16 cellular contexts compared by ENCODE assay signal in genomic region chr13:50846861-50847475, GRCh38. TPM values are rescaled to one million over a fixed set of nuclear protein-coding genes. Genes with fewer than 3 reads are reported as not detected.
DNase-seq lines count a peak whose midpoint lies in the region; ATAC-seq, FAIRE-seq and TF ChIP-seq lines count a peak whose summit lies in the region.
"Had no signal": no experiment of that assay in that cellular context is flagged by ENCODE, and none has a peak within 500 bp of the region (broad histone marks: within the 10 kb centered on the region; RNA-seq: fewer than 3 reads in every experiment).

No MANE protein-coding gene starts in this region.

- H3K27ac ChIP-seq in BLaER1 (no peak overlapping the region), DOHH2 (ENCODE audit: low read depth, low read length) (no peak overlapping the region), GM12878 (ENCODE audit: control insufficient read depth, insufficient read depth) (no peak overlapping the region)
- H3K27ac ChIP-seq: PC-9 had no signal

- no peaks in the 10 kb centered on the region for H3K79me2 ChIP-seq in DOHH2 (ENCODE audit: control insufficient read depth, low read length)
- no peaks in the 10 kb centered on the region for H3K79me2 ChIP-seq in GM12878 (ENCODE audit: control insufficient read depth, insufficient read depth, low read length)

- DNase-seq in NAMALWA (ENCODE audit: low spot score): peak; percentile 8
- DNase-seq in GM12878 (ENCODE audit: low read depth, low spot score): no peak
- DNase-seq in MG63: no peak
- no peak for DNase-seq in HEK293T (ENCODE audit: extremely low spot score)
- DNase-seq: CD8-positive, alpha-beta memory T cell; Kasumi-1; NCI-H146; NCI-H2081 treated with DMSO at 0.1 percent for 48 hours; NCI-H526; PC-9 had no signal

- H3K9ac ChIP-seq in BLaER1 (no peak overlapping the region), GM12878 (ENCODE audit: control insufficient read depth, insufficient read depth, low read length) (no peak overlapping the region)

- H3K9me3 ChIP-seq in BLaER1 (peaks cover 21% of the 10 kb centered on the region), DOHH2 (ENCODE audit: control insufficient read depth, insufficient read depth, low read length) (no peaks in the 10 kb centered on the region; the same call in 1 of the 2 replicates), GM12878 (replicated peaks; ENCODE audit: control insufficient read depth, insufficient read depth, low read length) (no peaks in the 10 kb centered on the region; the same call in 2 of the 3 replicates), MG63 (no peaks in the 10 kb centered on the region)

- no peaks in the 10 kb centered on the region for H4K20me1 ChIP-seq in BLaER1
- H4K20me1 ChIP-seq in DOHH2 (ENCODE audit: control insufficient read depth, insufficient read depth, low read depth, low read length): no peaks in the 10 kb centered on the region
- no peaks in the 10 kb centered on the region for H4K20me1 ChIP-seq in GM12878 (ENCODE audit: control insufficient read depth, insufficient read depth)

- no peak for TF ChIP-seq EP300 in GM12878 (IDR thresholded peaks at IDR 0.05; ENCODE audit: borderline replicate concordance in 1 of 2, control insufficient read depth in 1 of 2, low read depth in 2 of 2, low read length in 2 of 2)

- H3K4me3 ChIP-seq in BLaER1: no peak overlapping the region
- H3K4me3 ChIP-seq in DOHH2 (ENCODE audit: low read length): peak overlapping the region; percentile 10; the same call in 1 of the 2 replicates
- no peak overlapping the region for H3K4me3 ChIP-seq in GM12878
- no peak overlapping the region for H3K4me3 ChIP-seq in MG63
- H3K4me3 ChIP-seq: PC-9 had no signal

- no peaks in the 10 kb centered on the region for H3K27me3 ChIP-seq in BLaER1
- H3K27me3 ChIP-seq in DOHH2 (ENCODE audit: control insufficient read depth, low read length): no peaks in the 10 kb centered on the region
- no peaks in the 10 kb centered on the region for H3K27me3 ChIP-seq in GM12878 (replicated peaks in 1 of 2; ENCODE audit: control insufficient read depth in 2 of 2, insufficient read depth in 2 of 2, low read length in 1 of 2)
- no peaks in the 10 kb centered on the region for H3K27me3 ChIP-seq in MG63

- ATAC-seq in GM12878 (no peak), HG02678 (IDR thresholded peaks at IDR 0.05; ENCODE audit: unreplicated experiment) (no peak), GM18873 (IDR thresholded peaks at IDR 0.05; ENCODE audit: low FRiP score, unreplicated experiment) (no peak)

- no peak for FAIRE-seq in GM12878 (lab: Jason Lieb, UNC)
- FAIRE-seq: G401.6, H54 had no signal

- no peaks in the 10 kb centered on the region for H3F3A ChIP-seq in DOHH2 (ENCODE audit: control insufficient read depth, insufficient read depth)

- 30% methylated on average over 5 of the region's 5 CpGs for WGBS in GM12878 (ENCODE audit: insufficient coverage, insufficient replicate concordance, low lambda C conversion rate, missing lambda C conversion rate)

- SMC1A ChIA-PET in GM12878 (lab: Charles Lee; ENCODE audit: uncharacterized antibody, unreplicated experiment): interaction anchor here (0.5 to 0.9 kb wide), 2 partner anchors 18 to 1108 kb away, joined by 3 read pairs; no protein-coding TSS in a partner anchor

- in situ Hi-C loops in GM12878 (cut with MboI): no loop called here

- no TSS peak for BruUV-seq in GM12878 (replicated peaks; lab: Mats Ljungman, UMichigan)

- H3K4me1 ChIP-seq in BLaER1: peaks cover 12% of the 10 kb centered on the region
- peaks cover 18% of the 10 kb centered on the region for H3K4me1 ChIP-seq in DOHH2 (ENCODE audit: control insufficient read depth, low read length)
- peaks cover 9% of the 10 kb centered on the region for H3K4me1 ChIP-seq in GM12878 (ENCODE audit: control insufficient read depth, insufficient read depth, low read length)

- intact Hi-C loops in GM12878 (cut with micrococcal nuclease; ENCODE audit: unreplicated experiment): loop anchor here (5.0 kb wide), 1 partner anchor 1195 kb away; no protein-coding TSS in a partner anchor

- peaks cover 16% of the 10 kb centered on the region for H3K36me3 ChIP-seq in BLaER1
- no peaks in the 10 kb centered on the region for H3K36me3 ChIP-seq in DOHH2 (ENCODE audit: control insufficient read depth, low read length)
- no peaks in the 10 kb centered on the region for H3K36me3 ChIP-seq in GM12878 (ENCODE audit: control insufficient read depth in 2 of 2, insufficient read depth in 2 of 2, low read length in 1 of 2)
- H3K36me3 ChIP-seq in MG63: no peaks in the 10 kb centered on the region

- H2AFZ ChIP-seq in GM12878 (ENCODE audit: control insufficient read depth, low read depth, low read length): peak overlapping the region; percentile 39
- H2AFZ ChIP-seq: PC-9 had no signal

- no peak for TF ChIP-seq CTCF in DOHH2 (IDR thresholded peaks at IDR 0.05; ENCODE audit: low read depth, low read length, poor library complexity, severe bottlenecking)
- TF ChIP-seq CTCF in GM12878 (IDR thresholded peaks at IDR 0.05 in 2 of 3, conservative IDR thresholded peaks at IDR 0.05 in 1 of 3; ENCODE audit: control insufficient read depth in 2 of 3, extremely low read depth in 1 of 3, insufficient read depth in 1 of 3, low read depth in 3 of 3, low read length in 3 of 3): no peak

- POLR2A ChIA-PET in GM12878 (lab: Charles Lee): no interaction called here
- POLR2A ChIA-PET in HEK293T (lab: Yijun Ruan, JAX): no interaction called here

- H3K4me2 ChIP-seq in BLaER1: peak overlapping the region; percentile 26; the same call in 1 of the 2 replicates
- peak overlapping the region; percentile 52 for H3K4me2 ChIP-seq in DOHH2 (ENCODE audit: low read length)
- peak overlapping the region; percentile 67 for H3K4me2 ChIP-seq in GM12878 (ENCODE audit: control insufficient read depth, insufficient read depth)
- H3K4me2 ChIP-seq: PC-9 had no signal

- CTCF ChIA-PET in GM12878 (lab: Yijun Ruan, JAX) (no interaction called here), HEK293T (lab: Yijun Ruan, JAX) (no interaction called here)

- no peak for TF ChIP-seq POLR2A in GM12878 (IDR thresholded peaks at IDR 0.05; ENCODE audit: low read depth, low read length)

- RAD21 ChIA-PET in GM12878 (lab: Charles Lee; ENCODE audit: unreplicated experiment): no interaction called here

- H3K9me2 ChIP-seq in DOHH2 (replicated peaks; ENCODE audit: control insufficient read depth, low read length): no peaks in the 10 kb centered on the region

- no peak for TF ChIP-seq RAD21 in GM12878 (IDR thresholded peaks at IDR 0.05; ENCODE audit: insufficient read depth, low read depth, low read length)

TF ChIP-seq in GM12878, 131 proteins besides CTCF, POLR2A, EP300 and RAD21 (continues in another document):
- no peak for TF ChIP-seq HDAC6 (IDR thresholded peaks at IDR 0.05; ENCODE audit: unreplicated experiment)

TF ChIP-seq in HEK293T, 16 proteins besides CTCF, POLR2A, EP300 and RAD21:
- no peak for TF ChIP-seq ZNF384 (IDR thresholded peaks at IDR 0.05)
- no peak for TF ChIP-seq HDGF (IDR thresholded peaks at IDR 0.05; ENCODE audit: borderline replicate concordance)
- no peak for TF ChIP-seq LEF1 (IDR thresholded peaks at IDR 0.05; ENCODE audit: borderline replicate concordance)
- no peak for TF ChIP-seq ARNT (IDR thresholded peaks at IDR 0.05)
- TF ChIP-seq FOXM1 (IDR thresholded peaks at IDR 0.05; ENCODE audit: borderline replicate concordance): no peak
- no peak for TF ChIP-seq L3MBTL2 (conservative IDR thresholded peaks at IDR 0.05)
- no peak for TF ChIP-seq ELF4 (IDR thresholded peaks at IDR 0.05)
- TF ChIP-seq NFRKB (IDR thresholded peaks at IDR 0.05): no peak
- no peak for TF ChIP-seq FOXK2 (IDR thresholded peaks at IDR 0.05)
- no peak for TF ChIP-seq FOXA1 (IDR thresholded peaks at IDR 0.05)
- no peak for TF ChIP-seq SP1 (IDR thresholded peaks at IDR 0.05)
- TF ChIP-seq CTBP1 (IDR thresholded peaks at IDR 0.05; ENCODE audit: borderline replicate concordance): no peak
- TF ChIP-seq SUZ12 (IDR thresholded peaks at IDR 0.05): no peak
- no peak for TF ChIP-seq PKNOX1 (IDR thresholded peaks at IDR 0.05)
- TF ChIP-seq TARDBP (IDR thresholded peaks at IDR 0.05): no peak
- no peak for TF ChIP-seq BHLHE40 (IDR thresholded peaks at IDR 0.05; ENCODE audit: borderline replicate concordance)

RNA-seq across cellular contexts. Expression of gene DLEU7, which starts 3.5 kb away (rescaled TPM):
- not detected in 2 replicates for total RNA-seq in GM12878 (2013; cell fraction: nucleolus; rRNA removed)
- not detected in 2 replicates for total RNA-seq in GM12878 (2014; rRNA removed)
- total RNA-seq in GM12878 (2014; rRNA removed; fragmentation: Illumina TruSeq; extraction: Trizol): not detected in 2 replicates
- not detected in 2 replicates for total RNA-seq in GM12878 (2021)
- not detected for polyA plus RNA-seq in GM12878 (2011; ENCODE audit: low read depth)
- not detected in 2 replicates for polyA plus RNA-seq in GM12878 (2011; rRNA removed)
- polyA plus RNA-seq in GM12878 (2011; cell fraction: cytosol; rRNA removed): not detected in 2 replicates
- not detected in 2 replicates for polyA plus RNA-seq in GM12878 (2011; cell fraction: nucleus; rRNA removed)
- not detected in 2 replicates for polyA plus RNA-seq in GM12878 (2012)
- not detected in 2 replicates for polyA plus RNA-seq in GM12878 (2014; fragmentation: Illumina TruSeq; extraction: Trizol)
- not detected for polyA plus RNA-seq in GM12878 (2014; fragmentation: Nextera tagmentation; extraction: Ambion mirVana)
- not detected in 2 replicates for polyA plus RNA-seq in GM12878 (2014; rRNA removed)
- polyA plus RNA-seq in GM12878 (2016; fragmentation: Nextera tagmentation; extraction: Ambion mirVana): not detected
- not detected in 2 replicates for polyA minus RNA-seq in GM12878 (2011; rRNA and poly(A)+ RNA removed)
- polyA minus RNA-seq in GM12878 (2011; cell fraction: cytosol; rRNA and poly(A)+ RNA removed): not detected in 2 replicates
- polyA minus RNA-seq in GM12878 (2011; cell fraction: nucleus; rRNA and poly(A)+ RNA removed): not detected in 2 replicates
- total RNA-seq in MG63 (2014; rRNA removed; shearing (Covaris generic); ENCODE audit: low replicate concordance): not detected in 2 replicates
- total RNA-seq: CD8-positive, alpha-beta memory T cell; PC-9 had no signal
